In genomic region chr4:22456291-22456690, GRCh38 we compare ENCODE assay signal across 21 cellular contexts.
"Had no signal": no experiment of that assay in that cellular context is flagged by ENCODE, and none has a peak within 500 bp of the region (broad histone marks: within the 10 kb centered on the region; RNA-seq: fewer than 3 reads in every experiment).

No MANE protein-coding gene starts in this region.

- ATAC-seq: left lobe of liver; natural killer cell; pancreas; stimulated activated naive CD8-positive, alpha-beta T cell treated with anti-CD3 and anti-CD28 coated beads, Interleukin-15, amount 100 ng/mL, for 72 hours; upper lobe of right lung had no signal

- H3K27me3 ChIP-seq: neutrophil, pancreas, right atrium auricular region, spleen, suprapubic skin, transverse colon, upper lobe of right lung, uterus had no signal

- H3K36me3 Mint-ChIP-seq: memory B cell, natural killer cell had no signal

- H3K4me1 ChIP-seq: spleen, suprapubic skin, upper lobe of right lung, uterus had no signal

- H3K4me1 Mint-ChIP-seq: immature natural killer cell; memory B cell; natural killer cell; stimulated activated naive CD8-positive, alpha-beta T cell treated with anti-CD3 and anti-CD28 coated beads, Interleukin-15, amount 100 ng/mL, for 72 hours had no signal

- H3K4me3 Mint-ChIP-seq: immature natural killer cell; memory B cell; natural killer cell; stimulated activated naive CD8-positive, alpha-beta T cell treated with anti-CD3 and anti-CD28 coated beads, Interleukin-15, amount 100 ng/mL, for 72 hours had no signal

- H3K36me3 ChIP-seq: neutrophil, pancreas, right atrium auricular region, spleen, suprapubic skin, transverse colon, upper lobe of right lung, uterus had no signal

- H3K4me3 ChIP-seq: lung, pancreas, right atrium auricular region, skin epidermis, spleen, suprapubic skin, transverse colon, upper lobe of right lung, uterus had no signal

- H3K27ac ChIP-seq: neutrophil, pancreas, right atrium auricular region, skin epidermis, spleen, suprapubic skin, transverse colon, upper lobe of right lung, uterus had no signal

- H3K9me3 ChIP-seq: neutrophil, pancreas, right atrium auricular region, spleen, suprapubic skin, transverse colon, upper lobe of right lung, uterus had no signal

- H3K27me3 Mint-ChIP-seq: memory B cell; stimulated activated naive CD8-positive, alpha-beta T cell treated with anti-CD3 and anti-CD28 coated beads, Interleukin-15, amount 100 ng/mL, for 72 hours had no signal

- DNase-seq: cortex of kidney; effector CD4-positive, alpha-beta T cell; hypothalamus; immature natural killer cell; islet precursor cell; natural killer cell; pancreas; spleen; stimulated activated CD4-positive, alpha-beta T cell treated with anti-CD3 and anti-CD28 coated beads, Interleukin-2, amount 100 ng/mL, for 48 hours; stimulated activated naive CD4-positive, alpha-beta T cell; stimulated activated naive CD8-positive, alpha-beta T cell treated with anti-CD3 and anti-CD28 coated beads, Interleukin-15, amount 100 ng/mL, for 72 hours; transverse colon; upper lobe of right lung; uterus had no signal

- H3K27ac Mint-ChIP-seq: immature natural killer cell, memory B cell, natural killer cell had no signal

- H3K9me3 Mint-ChIP-seq: immature natural killer cell; natural killer cell; stimulated activated naive CD8-positive, alpha-beta T cell treated with anti-CD3 and anti-CD28 coated beads, Interleukin-15, amount 100 ng/mL, for 72 hours had no signal
